In the genomic region with DNA sequence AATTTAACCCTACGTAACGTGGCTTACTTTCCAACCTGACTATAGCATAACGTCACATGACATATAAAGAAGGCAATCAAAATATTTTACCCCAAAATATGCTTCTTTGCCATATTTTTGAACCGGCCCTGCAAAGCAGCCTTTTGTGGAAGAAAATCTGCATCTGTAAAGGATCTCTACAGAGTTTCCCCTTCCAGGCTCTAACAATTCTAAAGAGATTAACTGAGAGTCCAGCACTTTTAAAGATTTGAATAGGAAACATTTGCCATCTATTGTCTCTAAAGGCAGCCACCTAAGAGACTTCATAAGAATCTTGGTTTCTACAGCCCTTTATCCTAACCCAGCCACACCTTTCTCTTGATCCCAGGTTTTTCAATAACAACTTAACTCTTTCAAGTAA, we compare ENCODE assay signal across 24 cellular contexts.
"Had no signal": no experiment of that assay in that cellular context is flagged by ENCODE, and none has a peak within 500 bp of the region (broad histone marks: within the 10 kb centered on the region; RNA-seq: fewer than 3 reads in every experiment).

No MANE protein-coding gene starts in this region.

- H3K27me3 ChIP-seq: brain microvascular endothelial cell, colonic mucosa, neutrophil, pancreas, right lobe of liver, stomach, vagina had no signal

- H3K36me3 ChIP-seq: brain microvascular endothelial cell, colonic mucosa, neutrophil, pancreas, right lobe of liver, stomach, vagina had no signal

- DNase-seq: activated CD4-positive, alpha-beta memory T cell treated with anti-CD3 and anti-CD28 coated beads for 36 hours; activated CD4-positive, alpha-beta T cell treated with anti-CD3 and anti-CD28 coated beads for 36 hours; activated naive CD4-positive, alpha-beta T cell treated with Interleukin-2 at 50 U/mL for 16 hours; activated T-cell treated with anti-CD3 and anti-CD28 coated beads for 4 hours; aorta; brain microvascular endothelial cell; central memory CD4-positive, alpha-beta T cell; colonic mucosa; foreskin melanocyte; hypothalamus; kidney glomerular epithelial cell; left ventricle myocardium superior; mesenchymal stem cell; naive thymus-derived CD8-positive, alpha-beta T cell; pancreas; right lobe of liver; small intestine; stimulated activated CD4-positive, alpha-beta T cell treated with anti-CD3 and anti-CD28 coated beads, Interleukin-15, amount 100 ng/mL, for 24 hours; stimulated activated CD4-positive, alpha-beta T cell treated with anti-CD3 and anti-CD28 coated beads, Interleukin-4, amount 100 ng/mL, for 1 hour; stomach; trophoblast cell had no signal

- H3K27ac Mint-ChIP-seq: activated CD4-positive, alpha-beta memory T cell treated with anti-CD3 and anti-CD28 coated beads for 36 hours; activated CD4-positive, alpha-beta T cell treated with anti-CD3 and anti-CD28 coated beads for 36 hours; activated T-helper 17 cell treated with anti-CD3 and anti-CD28 coated beads, Interleukin-2, amount 50 U/mL, for 72 hours had no signal

- H3K4me1 ChIP-seq: colonic mucosa, pancreas, right lobe of liver had no signal

- H3K9me3 ChIP-seq: colonic mucosa, neutrophil, pancreas, right lobe of liver, stomach, vagina had no signal

- H3K4me3 Mint-ChIP-seq: activated CD4-positive, alpha-beta memory T cell treated with anti-CD3 and anti-CD28 coated beads for 36 hours; activated CD4-positive, alpha-beta T cell treated with anti-CD3 and anti-CD28 coated beads for 36 hours; activated T-helper 17 cell treated with anti-CD3 and anti-CD28 coated beads, Interleukin-2, amount 50 U/mL, for 72 hours; naive thymus-derived CD8-positive, alpha-beta T cell had no signal

- ATAC-seq: activated CD4-positive, alpha-beta T cell treated with anti-CD3 and anti-CD28 coated beads for 36 hours; activated T-helper 17 cell treated with anti-CD3 and anti-CD28 coated beads, Interleukin-2, amount 50 U/mL, for 72 hours; left ventricle myocardium superior; naive thymus-derived CD8-positive, alpha-beta T cell; pancreas; right lobe of liver had no signal

- H3K9me3 Mint-ChIP-seq: activated CD4-positive, alpha-beta memory T cell treated with anti-CD3 and anti-CD28 coated beads for 36 hours; activated T-helper 17 cell treated with anti-CD3 and anti-CD28 coated beads, Interleukin-2, amount 50 U/mL, for 72 hours; naive thymus-derived CD8-positive, alpha-beta T cell had no signal

- H3K27ac ChIP-seq: brain microvascular endothelial cell, colonic mucosa, neutrophil, pancreas, right lobe of liver, stomach, vagina had no signal

- H3K4me3 ChIP-seq: colonic mucosa, pancreas, right lobe of liver, stomach, vagina had no signal

- H3K27me3 Mint-ChIP-seq: activated CD4-positive, alpha-beta memory T cell treated with anti-CD3 and anti-CD28 coated beads for 36 hours; activated CD4-positive, alpha-beta T cell treated with anti-CD3 and anti-CD28 coated beads for 36 hours; activated T-helper 17 cell treated with anti-CD3 and anti-CD28 coated beads, Interleukin-2, amount 50 U/mL, for 72 hours; naive thymus-derived CD8-positive, alpha-beta T cell had no signal
